ENCODE assay signal across 27 cellular contexts in the genomic region with DNA sequence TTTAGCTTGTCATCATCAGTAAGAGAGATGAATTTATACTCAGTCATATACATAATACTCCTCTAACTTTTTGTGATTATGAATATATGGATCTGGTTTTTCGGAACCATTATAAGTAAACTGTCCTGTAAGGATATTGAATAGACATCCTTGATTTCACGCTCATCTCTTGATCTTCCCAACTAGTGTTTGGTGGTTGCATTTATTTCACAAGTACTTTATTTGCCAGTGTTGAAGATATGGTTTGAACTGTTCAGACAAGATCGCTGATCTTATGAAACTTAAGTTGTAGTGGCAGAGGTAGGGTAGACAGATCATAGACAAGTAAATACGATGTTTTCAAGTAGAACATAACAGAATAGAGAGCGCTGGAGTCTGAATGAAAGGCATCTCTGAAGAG. TPM values are rescaled to one million over a fixed set of nuclear protein-coding genes. Genes with fewer than 3 reads are reported as not detected.
A peak's percentile ranks its signal among the peaks of the same experiment; 100 is the strongest.
DNase-seq lines count a peak whose midpoint lies in the region; ATAC-seq, FAIRE-seq and TF ChIP-seq lines count a peak whose summit lies in the region.
"Had no signal": no experiment of that assay in that cellular context is flagged by ENCODE, and none has a peak within 500 bp of the region (broad histone marks: within the 10 kb centered on the region; RNA-seq: fewer than 3 reads in every experiment).

No MANE protein-coding gene starts in this region.

- peak overlapping the region; percentile 90 for H3K4me2 ChIP-seq in Karpas-422 (ENCODE audit: low read depth, low read length, poor library complexity, severe bottlenecking)
- peak overlapping the region; percentile 47 for H3K4me2 ChIP-seq in K562 (ENCODE audit: insufficient read depth, low read length)

- WGBS in K562 (ENCODE audit: insufficient coverage, low coverage, missing lambda C conversion rate) = 9% methylated on average over 5 of the region's 5 CpGs

- H3K9me3 ChIP-seq in Karpas-422 (ENCODE audit: low read length) = no peaks in the 10 kb centered on the region
- no peaks in the 10 kb centered on the region for H3K9me3 ChIP-seq in K562 (replicated peaks; ENCODE audit: control insufficient read depth, insufficient read depth, low read depth, low read length)
- H3K9me3 ChIP-seq: ascending aorta, right atrium auricular region had no signal

- H3K4me3 ChIP-seq in ACC112 (ENCODE audit: low read depth, low read length) = peak overlapping the region; percentile 92
- H3K4me3 ChIP-seq in Karpas-422 (ENCODE audit: low read length) = no peak overlapping the region
- H3K4me3 ChIP-seq in K562 = peak overlapping the region; percentile 80
- H3K4me3 ChIP-seq: right atrium auricular region had no signal

- no peak for TF ChIP-seq CTCF in K562 (IDR thresholded peaks at IDR 0.05 in 2 of 3, conservative IDR thresholded peaks at IDR 0.05 in 1 of 3; ENCODE audit: insufficient read depth in 2 of 3, low read depth in 1 of 3, low read length in 3 of 3)

- FAIRE-seq in K562 (lab: Jason Lieb, UNC) = peak; percentile 61
- FAIRE-seq: G401.6, urothelium cell line had no signal

- TF ChIP-seq EP300 in K562 (IDR thresholded peaks at IDR 0.05; ENCODE audit: low read length) = no peak

- no peaks in the 10 kb centered on the region for H3K9me2 ChIP-seq in Karpas-422 (replicated peaks; ENCODE audit: insufficient read depth, low read length)

- no peak for TF ChIP-seq RAD21 in K562 (CRISPR knock-in tag; conservative IDR thresholded peaks at IDR 0.05 in 1 of 2, IDR thresholded peaks at IDR 0.05 in 1 of 2)

- TF ChIP-seq POLR2A in K562 (conservative IDR thresholded peaks at IDR 0.05) = no peak

- CTCF ChIA-PET in K562 (lab: Yijun Ruan, JAX; ENCODE audit: low intra/inter-chr PET ratio) = no interaction called here

- POLR2A ChIA-PET in K562 (lab: Yijun Ruan, JAX) = interaction anchor here (2.8 to 3.6 kb wide), 2 partner anchors 9 to 13 kb away, joined by 9 to 11 read pairs; no protein-coding TSS in a partner anchor

- ATAC-seq in K562 (no peak), GM18519 (IDR thresholded peaks at IDR 0.05; ENCODE audit: low FRiP score, unreplicated experiment) (no peak), GM18520 (IDR thresholded peaks at IDR 0.05; ENCODE audit: unreplicated experiment) (no peak), GM18867 (IDR thresholded peaks at IDR 0.05; ENCODE audit: unreplicated experiment) (no peak)
- ATAC-seq: activated CD8-positive, alpha-beta memory T cell treated with anti-CD3 and anti-CD28 coated beads, Interleukin-2, amount 10 ng/mL, durations not matched to agents 7 days and 5 days; esophagus mucosa; naive thymus-derived CD4-positive, alpha-beta T cell had no signal

- intact Hi-C loops in K562 (cut with micrococcal nuclease) = loop anchor here (2.0 kb wide), 1 partner anchor 41 kb away; no protein-coding TSS in a partner anchor

- H3K79me2 ChIP-seq in ACC112 (ENCODE audit: control insufficient read depth, insufficient read depth, low read length, unreplicated experiment) = peaks cover 75% of the 10 kb centered on the region
- peaks cover 77% of the 10 kb centered on the region for H3K79me2 ChIP-seq in Karpas-422 (ENCODE audit: low read length)
- peaks cover 79% of the 10 kb centered on the region for H3K79me2 ChIP-seq in K562 (ENCODE audit: control insufficient read depth, insufficient read depth, low read length)

- H3K27ac ChIP-seq in ACC112 (ENCODE audit: low read depth, low read length) (no peak overlapping the region), Karpas-422 (ENCODE audit: low read length) (no peak overlapping the region), K562 (ENCODE audit: extremely low read depth, low read depth, low read length) (no peak overlapping the region; the same call in 2 of the 3 replicates)
- H3K27ac ChIP-seq: ascending aorta, right atrium auricular region had no signal

- BruUV-seq in K562 (replicated peaks; lab: Mats Ljungman, UMichigan) = no TSS peak

- H3K9me1 ChIP-seq in K562 (ENCODE audit: control insufficient read depth, insufficient read depth, low read length) = no peaks in the 10 kb centered on the region

- in situ Hi-C loops in K562 (cut with MboI) = no loop called here

- H4K20me1 ChIP-seq in Karpas-422 (ENCODE audit: insufficient read depth, low read depth, low read length) (peaks cover 17% of the 10 kb centered on the region), K562 (replicated peaks; ENCODE audit: control insufficient read depth, insufficient read depth, low read length) (peaks cover 22% of the 10 kb centered on the region)

- H3K4me1 ChIP-seq in ACC112 (ENCODE audit: control insufficient read depth, insufficient read depth, low read length, unreplicated experiment) (peaks cover 5% of the 10 kb centered on the region), Karpas-422 (ENCODE audit: low read length) (peaks cover 32% of the 10 kb centered on the region), K562 (replicated peaks in 1 of 2; ENCODE audit: control insufficient read depth in 2 of 2, insufficient read depth in 2 of 2, low read length in 2 of 2) (peaks cover 10 to 17% of the 10 kb centered on the region in 2 experiments; a peak in 4 of 5 replicates)

- DNase-seq in Karpas-422 (no peak), K562 (ENCODE audit: extremely low read depth in 1 of 4, low spot score in 3 of 4) (no peak), medulla oblongata (ENCODE audit: extremely low spot score) (peak; percentile 35), Ammon's horn (ENCODE audit: low spot score) (no peak)
- DNase-seq: activated CD4-positive, alpha-beta T cell treated with anti-CD3 and anti-CD28 coated beads for 4 hours; activated CD8-positive, alpha-beta memory T cell treated with anti-CD3 and anti-CD28 coated beads, Interleukin-2, amount 10 ng/mL, durations not matched to agents 7 days and 5 days; cerebellar nuclear complex; HCEC 1CT; KBM-7; naive thymus-derived CD4-positive, alpha-beta T cell; NCI-H1048; NCI-H187; NCI-H748 treated with DMSO at 0.1 percent for 48 hours; SHP77 had no signal

- H3K36me3 ChIP-seq in ACC112 (ENCODE audit: insufficient read depth, low read length) (no peaks in the 10 kb centered on the region), Karpas-422 (ENCODE audit: insufficient read depth, low read length) (peaks cover 4% of the 10 kb centered on the region; the same call in 1 of the 2 replicates), K562 (ENCODE audit: control insufficient read depth, insufficient read depth, low read length) (peaks cover 35% of the 10 kb centered on the region)

- H3K9ac ChIP-seq in Karpas-422 (ENCODE audit: low read length) = no peak overlapping the region
- peak overlapping the region in 1 of 2 experiments; percentile 91; a peak in 2 of 4 replicates for H3K9ac ChIP-seq in K562 (ENCODE audit: insufficient read depth in 1 of 2, low read depth in 2 of 2, low read length in 2 of 2)

- H3K27me3 ChIP-seq in ACC112 (ENCODE audit: insufficient read depth, low read length) (no peaks in the 10 kb centered on the region), Karpas-422 (ENCODE audit: low read length) (no peaks in the 10 kb centered on the region), K562 (ENCODE audit: control insufficient read depth in 2 of 2, insufficient read depth in 2 of 2, low read length in 2 of 2) (no peaks in the 10 kb centered on the region)
- H3K27me3 ChIP-seq: ascending aorta, right atrium auricular region had no signal

- H2AFZ ChIP-seq in ACC112 (ENCODE audit: low read length, unreplicated experiment) = no peak overlapping the region
- H2AFZ ChIP-seq in Karpas-422 (ENCODE audit: low read length) = no peak overlapping the region
- no peak overlapping the region for H2AFZ ChIP-seq in K562 (ENCODE audit: low read depth, low read length)

RNA-seq across cellular contexts. Expression of a gene that starts 3.0 kb away (rescaled TPM):
- total RNA-seq in Karpas-422 (2014; rRNA removed; shearing (Covaris generic); ENCODE audit: low replicate concordance) = 63.5 and 110 TPM in 2 replicates
- 43.4 and 97.2 TPM in 2 replicates for total RNA-seq in K562 (2011; cell fraction: chromatin; rRNA removed; ENCODE audit: low replicate concordance)
- total RNA-seq in K562 (2011; cell fraction: nucleolus; rRNA removed) = 28.3 and 35.4 TPM in 2 replicates
- 62.3 and 85.1 TPM in 2 replicates for total RNA-seq in K562 (2011; cell fraction: nucleoplasm; rRNA removed)
- 72.5 and 77.3 TPM in 2 replicates for total RNA-seq in K562 (2014; rRNA removed)
- 114 and 123 TPM in 2 replicates for total RNA-seq in K562 (2014; rRNA removed; fragmentation: Illumina TruSeq; extraction: Trizol)
- 103 and 107 TPM in 2 replicates for total RNA-seq in K562 (2015; rRNA removed; fragmentation: Illumina TruSeq; extraction: Trizol)
- 85.2 and 94.0 TPM in 2 replicates for total RNA-seq in K562 (2021)
- polyA plus RNA-seq in K562 (2011; rRNA removed) = 162 and 169 TPM in 2 replicates
- polyA plus RNA-seq in K562 (2011; cell fraction: cytosol; rRNA removed) = 131 and 186 TPM in 2 replicates
- polyA plus RNA-seq in K562 (2011; cell fraction: nucleus; rRNA removed) = 86.0 and 126 TPM in 2 replicates
- polyA plus RNA-seq in K562 (2012) = 73.4 and 85.3 TPM in 2 replicates
- polyA plus RNA-seq in K562 (2014; fragmentation: Illumina TruSeq; extraction: Trizol) = 126 and 146 TPM in 2 replicates
- 10 to 100 TPM; 34.0 to 45.5 TPM for polyA plus RNA-seq in K562 (2014; fragmentation: Nextera tagmentation; extraction: Ambion mirVana)
- polyA plus RNA-seq in K562 (2014; rRNA removed) = 82.4 and 89.0 TPM in 2 replicates
- 181 and 215 TPM in 2 replicates for polyA minus RNA-seq in K562 (2011; rRNA and poly(A)+ RNA removed)
- 69.9 TPM in 2 replicates for polyA minus RNA-seq in K562 (2011; cell fraction: cytosol; rRNA and poly(A)+ RNA removed)
- 32.0 and 62.6 TPM in 2 replicates for polyA minus RNA-seq in K562 (2011; cell fraction: nucleus; rRNA and poly(A)+ RNA removed)

RNA-seq across cellular contexts. Expression of a gene that starts 13.4 kb away (rescaled TPM):
- total RNA-seq in Karpas-422 (2014; rRNA removed; shearing (Covaris generic); ENCODE audit: low replicate concordance) = not detected in 2 replicates
- total RNA-seq in K562 (2011; cell fraction: chromatin; rRNA removed; ENCODE audit: low replicate concordance) = not detected in 2 replicates
- not detected in 2 replicates for total RNA-seq in K562 (2011; cell fraction: nucleolus; rRNA removed)
- total RNA-seq in K562 (2011; cell fraction: nucleoplasm; rRNA removed) = not detected in 2 replicates
- total RNA-seq in K562 (2014; rRNA removed) (not detected in 2 replicates), K562 (2014; rRNA removed; fragmentation: Illumina TruSeq; extraction: Trizol) (not detected in 2 replicates), K562 (2015; rRNA removed; fragmentation: Illumina TruSeq; extraction: Trizol) (not detected in 2 replicates), K562 (2021) (not detected in 2 replicates)
- polyA plus RNA-seq in K562 (2011; rRNA removed) (not detected in 2 replicates), K562 (2014; fragmentation: Illumina TruSeq; extraction: Trizol) (not detected in 2 replicates), K562 (2014; fragmentation: Nextera tagmentation; extraction: Ambion mirVana) (not detected), K562 (2014; rRNA removed) (not detected in 2 replicates)
- not detected in 2 replicates for polyA plus RNA-seq in K562 (2011; cell fraction: cytosol; rRNA removed)
- polyA plus RNA-seq in K562 (2011; cell fraction: nucleus; rRNA removed) = not detected in 2 replicates
- polyA plus RNA-seq in K562 (2012) = not detected in 2 replicates
- not detected in 2 replicates for polyA minus RNA-seq in K562 (2011; rRNA and poly(A)+ RNA removed)
- not detected in 2 replicates for polyA minus RNA-seq in K562 (2011; cell fraction: cytosol; rRNA and poly(A)+ RNA removed)
- not detected in 2 replicates for polyA minus RNA-seq in K562 (2011; cell fraction: nucleus; rRNA and poly(A)+ RNA removed)
- total RNA-seq: A673; activated CD8-positive, alpha-beta memory T cell treated with anti-CD3 and anti-CD28 coated beads, Interleukin-2, amount 10 ng/mL, durations not matched to agents 7 days and 5 days; ascending aorta; esophagus mucosa; kidney epithelial cell; lung microvascular endothelial cell; naive thymus-derived CD4-positive, alpha-beta T cell; osteocyte; right atrium auricular region had no signal
- polyA plus RNA-seq: naive thymus-derived CD4-positive, alpha-beta T cell had no signal
